16 cellular contexts compared by ENCODE assay signal in genomic region chr7:2190531-2190930, GRCh38. TPM values are rescaled to one million over a fixed set of nuclear protein-coding genes. Genes with fewer than 3 reads are reported as not detected.
A peak's percentile ranks its signal among the peaks of the same experiment; 100 is the strongest.
DNase-seq lines count a peak whose midpoint lies in the region; ATAC-seq and TF ChIP-seq lines count a peak whose summit lies in the region.
"Had no signal": no experiment of that assay in that cellular context is flagged by ENCODE, and none has a peak within 500 bp of the region (broad histone marks: within the 10 kb centered on the region; RNA-seq: fewer than 3 reads in every experiment).

No MANE protein-coding gene starts in this region.

- H3K36me3 ChIP-seq in gastroesophageal sphincter, result peaks cover 0 to 28% of the 10 kb centered on the region in 2 donors
- H3K36me3 ChIP-seq: right lobe of liver had no signal

- H3K4me3 ChIP-seq in gastroesophageal sphincter, result no peak overlapping the region
- H3K4me3 ChIP-seq: right lobe of liver, tibial artery had no signal

- H3K27me3 ChIP-seq in gastroesophageal sphincter, result no peaks in the 10 kb centered on the region
- H3K27me3 ChIP-seq: neutrophil, right lobe of liver, tibial artery had no signal

- TF ChIP-seq EP300 in gastroesophageal sphincter (IDR thresholded peaks at IDR 0.05), result no peak

- no peak for TF ChIP-seq POLR2A in gastroesophageal sphincter (IDR thresholded peaks at IDR 0.05)

- TF ChIP-seq CTCF in gastroesophageal sphincter (IDR thresholded peaks at IDR 0.05), result no peak

- H3K9me3 ChIP-seq in gastroesophageal sphincter, result peaks cover 0 to 4% (median 0%) of the 10 kb centered on the region in 3 donors
- H3K9me3 ChIP-seq: neutrophil, right lobe of liver had no signal

- DNase-seq in COLO668 (lab: John Stamatoyannopoulos, UW; ENCODE audit: unreplicated experiment), result peak; percentile 44
- peak; percentile 10 for DNase-seq in LHCN-M2 (ENCODE audit: low read depth)
- DNase-seq in RPMI7951 (ENCODE audit: low read depth), result peak; percentile 89
- peak; percentile 50 for DNase-seq in foreskin melanocyte
- no peak for DNase-seq in DMS53 treated with DMSO at 0.1 percent for 48 hours (lab: John Stamatoyannopoulos, UW; ENCODE audit: unreplicated experiment)
- no peak for DNase-seq in HK-2 (ENCODE audit: unreplicated experiment)
- DNase-seq: Calu3; foreskin fibroblast; right lobe of liver; stimulated activated CD4-positive, alpha-beta T cell treated with anti-CD3 and anti-CD28 coated beads, Interleukin-2, amount 100 ng/mL, for 48 hours; T-helper 1 cell; tibial artery had no signal

- no peak overlapping the region for H3K27ac ChIP-seq in gastroesophageal sphincter
- H3K27ac ChIP-seq: neutrophil, right lobe of liver, tibial artery had no signal

- H3K4me1 ChIP-seq in gastroesophageal sphincter, result no peaks in the 10 kb centered on the region
- H3K4me1 ChIP-seq: right lobe of liver, tibial artery had no signal

- 88 to 89% methylated on average over 8 to 10 of the region's 10 CpGs for WGBS in gastroesophageal sphincter (ENCODE audit: low coverage in 1 of 2), 2 donors

- ATAC-seq in gastroesophageal sphincter, result no peak
- ATAC-seq in HG03469 (IDR thresholded peaks at IDR 0.05; ENCODE audit: unreplicated experiment), result no peak
- ATAC-seq: Panc1, right lobe of liver had no signal

RNA-seq across cellular contexts. Expression of gene MAD1L1, which starts 42.2 kb away (rescaled TPM):
- total RNA-seq in LHCN-M2 (2014; rRNA removed), result 78.6 and 80.9 TPM in 2 replicates
- 35.5 TPM for polyA plus RNA-seq in LHCN-M2 (2012)
- 133 and 165 TPM in 2 replicates for total RNA-seq in RPMI7951 (2014; rRNA removed; shearing (Covaris generic))
- total RNA-seq in gastroesophageal sphincter, result 10 to 100 TPM; 22.3 to 56.6 (median 35.0) TPM

RNA-seq across cellular contexts. Expression of gene MRM2, which starts 51.5 kb away (rescaled TPM):
- 40.0 and 45.8 TPM in 2 replicates for total RNA-seq in LHCN-M2 (2014; rRNA removed)
- polyA plus RNA-seq in LHCN-M2 (2012), result 28.1 TPM
- 36.4 and 36.8 TPM in 2 replicates for total RNA-seq in RPMI7951 (2014; rRNA removed; shearing (Covaris generic))
- total RNA-seq in gastroesophageal sphincter, result 10 to 100 TPM; 16.0 to 21.9 (median 17.8) TPM

RNA-seq across cellular contexts. Expression of gene NUDT1, which starts 51.5 kb away (rescaled TPM):
- total RNA-seq in LHCN-M2 (2014; rRNA removed) (91.0 and 107 TPM in 2 replicates), gastroesophageal sphincter (10 to 100 TPM in 2 of 4 donors, 1 to 10 TPM in 2; 4.3 to 15.9 (median 10.6) TPM)
- 155 TPM for polyA plus RNA-seq in LHCN-M2 (2012)
- 131 and 171 TPM in 2 replicates for total RNA-seq in RPMI7951 (2014; rRNA removed; shearing (Covaris generic))

Comparison
In these comparisons a context has a peak if more than half of its experiments do, and no peak if none do; other contexts are left out.
1. DNase-seq: peak in COLO668 (single experiment), LHCN-M2 (single experiment), RPMI7951 (single experiment) and foreskin melanocyte (single experiment); none in DMS53 treated with DMSO at 0.1 percent for 48 hours (single experiment) and HK-2 (single experiment).